32 cellular contexts compared by ENCODE assay signal in genomic region chr9:35152926-35153325, GRCh38.
"Had no signal": no experiment of that assay in that cellular context is flagged by ENCODE, and none has a peak within 500 bp of the region (broad histone marks: within the 10 kb centered on the region; RNA-seq: fewer than 3 reads in every experiment).

No MANE protein-coding gene starts in this region.

- H3K4me1 ChIP-seq: adrenal gland, body of pancreas, breast epithelium had no signal

- H3K27me3 ChIP-seq: adrenal gland, body of pancreas, brain microvascular endothelial cell, breast epithelium had no signal

- H3K4me3 ChIP-seq: adrenal gland, body of pancreas, breast epithelium had no signal

- DNase-seq: activated B cell treated with CpG ODN at 0.5 μM for 24 hours; activated CD4-positive, alpha-beta memory T cell treated with anti-CD3 and anti-CD28 coated beads for 36 hours; activated CD4-positive, alpha-beta T cell treated with anti-CD3 and anti-CD28 coated beads for 4 hours; activated CD4-positive, alpha-beta T cell treated with anti-CD3 and anti-CD28 coated beads, Interleukin-2, amount 10 ng/mL, durations not matched to agents 24 days and 14 days; activated CD4-positive, alpha-beta T cell treated with anti-CD3 and anti-CD28 coated beads, Interleukin-2, amount 50 U/mL, for 1 hour; activated CD4-positive, alpha-beta T cell treated with anti-CD3 and anti-CD28 coated beads, Interleukin-2, amount 50 U/mL, for 4 hours; activated CD4-positive, CD25-positive, alpha-beta regulatory T cell treated with anti-CD3 and anti-CD28 coated beads, Interleukin-2, amount 50 U/mL, for 72 hours; activated CD8-positive, alpha-beta memory T cell treated with anti-CD3 and anti-CD28 coated beads, Interleukin-2, amount 50 U/mL, for 4 hours; activated CD8-positive, alpha-beta T cell treated with anti-CD3 and anti-CD28 coated beads for 36 hours; activated effector memory CD4-positive, alpha-beta T cell treated with anti-CD3 and anti-CD28 coated beads, Interleukin-2, amount 50 U/mL, for 16 hours; activated gamma-delta T cell treated with Interleukin-2 at 50 U/mL for 16 hours; activated naive CD4-positive, alpha-beta T cell; activated naive CD4-positive, alpha-beta T cell treated with anti-CD3 and anti-CD28 coated beads for 36 hours; activated naive CD4-positive, alpha-beta T cell treated with anti-CD3 and anti-CD28 coated beads, Interleukin-2, amount 50 U/mL, for 16 hours; activated naive CD8-positive, alpha-beta T cell treated with anti-CD3 and anti-CD28 coated beads for 36 hours; activated T-cell treated with anti-CD3 and anti-CD28 coated beads for 4 hours; activated T-cell treated with anti-CD3 and anti-CD28 coated beads, Interleukin-2, amount 50 U/mL, for 1 hour; activated T-cell treated with anti-CD3 and anti-CD28 coated beads, Interleukin-2, amount 50 U/mL, for 4 hours; activated T-cell treated with anti-CD3 and anti-CD28 coated beads, Interleukin-2, amount 50 U/mL, for 72 hours; adrenal gland; amniotic stem cell; aorta; body of pancreas; brain microvascular endothelial cell; central memory CD4-positive, alpha-beta T cell; T-helper 1 cell; T-helper 2 cell; T-helper 9 cell had no signal

- ATAC-seq: activated CD8-positive, alpha-beta T cell treated with anti-CD3 and anti-CD28 coated beads for 36 hours; activated naive CD4-positive, alpha-beta T cell treated with anti-CD3 and anti-CD28 coated beads, Interleukin-2, amount 50 U/mL, for 72 hours; activated T-cell treated with anti-CD3 and anti-CD28 coated beads, Interleukin-2, amount 50 U/mL, for 4 hours; activated T-cell treated with anti-CD3 and anti-CD28 coated beads, Interleukin-2, amount 50 U/mL, for 72 hours; activated T-helper 17 cell treated with anti-CD3 and anti-CD28 coated beads, Interleukin-2, amount 50 U/mL, for 72 hours; body of pancreas had no signal

- H3K36me3 ChIP-seq: adrenal gland, brain microvascular endothelial cell, breast epithelium had no signal

- H3K27ac ChIP-seq: adrenal gland, body of pancreas, brain microvascular endothelial cell, breast epithelium, VCaP had no signal
